12 cellular contexts compared by ENCODE assay signal in the genomic region with DNA sequence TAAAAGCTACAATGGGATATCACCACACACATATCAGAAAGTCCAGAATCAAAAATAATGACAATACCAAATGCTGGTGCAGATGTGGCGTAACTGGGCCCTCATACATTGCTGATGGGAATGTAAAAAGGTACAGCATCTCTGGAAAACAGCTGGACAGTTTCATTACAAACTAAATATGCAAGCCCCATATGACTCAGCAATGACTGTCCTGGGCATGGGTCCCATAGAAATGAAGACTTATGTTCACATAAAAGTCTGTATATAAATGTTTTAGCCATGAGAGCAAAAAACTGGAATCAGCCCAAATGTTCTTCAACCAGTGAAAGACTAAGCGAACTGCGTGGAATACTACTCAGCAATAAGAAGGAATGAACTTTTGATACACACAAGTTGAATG. TPM values are rescaled to one million over a fixed set of nuclear protein-coding genes. Genes with fewer than 3 reads are reported as not detected.
A peak's percentile ranks its signal among the peaks of the same experiment; 100 is the strongest.
DNase-seq lines count a peak whose midpoint lies in the region; ATAC-seq and TF ChIP-seq lines count a peak whose summit lies in the region.
"Had no signal": no experiment of that assay in that cellular context is flagged by ENCODE, and none has a peak within 500 bp of the region (broad histone marks: within the 10 kb centered on the region; RNA-seq: fewer than 3 reads in every experiment).

No MANE protein-coding gene starts in this region.

- peak in 3 of 4 donors; percentile 51 to 83 (median 75) for TF ChIP-seq EP300 in sigmoid colon (IDR thresholded peaks at IDR 0.05)

- intact Hi-C loops in sigmoid colon (cut with DNase I), result loop anchor here (5.0 kb wide), 1 partner anchor 100 kb away; the partner anchor contains the start of gene MALT1

- POLR2A ChIA-PET in WTC11 (lab: Charles Lee), result no interaction called here

- peak overlapping the region in 2 of 4 donors; percentile 37 to 74 for H3K27ac ChIP-seq in sigmoid colon
- H3K27ac ChIP-seq: WERI-Rb-1 had no signal

- no peak for ATAC-seq in WTC11
- no peak for ATAC-seq in HG03108 (IDR thresholded peaks at IDR 0.05; ENCODE audit: unreplicated experiment)
- ATAC-seq: sciatic nerve had no signal

- DNase-seq in GM04503 (ENCODE audit: low read depth) (peak; percentile 93), NCI-H460 (ENCODE audit: extremely low read depth, low read depth) (peak; percentile 66), dedifferentiated amniotic fluid mesenchymal stem cell (ENCODE audit: extremely low spot score) (peak; percentile 99), sigmoid colon (peak; percentile 85), WTC11 (ENCODE audit: low spot score) (no peak), HK-2 (ENCODE audit: unreplicated experiment) (no peak), NCI-H187 (lab: John Stamatoyannopoulos, UW) (no peak)
- DNase-seq: DMS53, NCI-H2081 treated with DMSO at 0.1 percent for 48 hours, WERI-Rb-1 had no signal

- peaks cover 5% of the 10 kb centered on the region for H3K36me3 Mint-ChIP-seq in WTC11

- H3K4me3 ChIP-seq in sigmoid colon, result no peak overlapping the region

- WGBS in sigmoid colon, 2 donors, result 51 to 62% methylated on average over 3 of the region's 3 CpGs

- peaks cover 0 to 26% (median 13%) of the 10 kb centered on the region in 4 donors for H3K4me1 ChIP-seq in sigmoid colon

- H3K27me3 ChIP-seq in sigmoid colon, result no peaks in the 10 kb centered on the region

- no peaks in the 10 kb centered on the region for H3K27me3 Mint-ChIP-seq in WTC11 (ENCODE audit: low read depth)

- no peaks in the 10 kb centered on the region for H3K36me3 ChIP-seq in sigmoid colon
- H3K36me3 ChIP-seq: WERI-Rb-1 had no signal

- TF ChIP-seq POLR2A in sigmoid colon (IDR thresholded peaks at IDR 0.05), result no peak

- H3K27ac Mint-ChIP-seq in WTC11, result no peak overlapping the region

- H3K9me3 Mint-ChIP-seq in WTC11, result peaks cover 13% of the 10 kb centered on the region

- H3K9me3 ChIP-seq in sigmoid colon, result no peaks in the 10 kb centered on the region

- no peak overlapping the region for H3K4me3 Mint-ChIP-seq in WTC11

- TF ChIP-seq CTCF in sigmoid colon (IDR thresholded peaks at IDR 0.05) (no peak), WTC11 (IDR thresholded peaks at IDR 0.05) (no peak)

- no peaks in the 10 kb centered on the region for H3K4me1 Mint-ChIP-seq in WTC11

- CTCF ChIA-PET in WTC11 (lab: Charles Lee), result interaction anchor here (1.2 kb wide), 1 partner anchor 192 kb away, joined by 4 read pairs; no protein-coding TSS in a partner anchor

TF ChIP-seq in WTC11, 78 proteins besides CTCF, POLR2A, EP300 and RAD21 (continues in another document):
- TF ChIP-seq CREM (CRISPR knock-in tag; IDR thresholded peaks at IDR 0.05) (no peak), EMX1 (CRISPR knock-in tag; IDR thresholded peaks at IDR 0.05) (no peak), CREB1 (CRISPR knock-in tag; IDR thresholded peaks at IDR 0.05) (no peak), ZNF121 (CRISPR knock-in tag; IDR thresholded peaks at IDR 0.05) (no peak), PRDM15 (CRISPR knock-in tag; IDR thresholded peaks at IDR 0.05) (no peak), ZNF219 (CRISPR knock-in tag; IDR thresholded peaks at IDR 0.05; ENCODE audit: borderline replicate concordance) (no peak), ZNF425 (CRISPR knock-in tag; conservative IDR thresholded peaks at IDR 0.05) (no peak), KAT7 (CRISPR knock-in tag; IDR thresholded peaks at IDR 0.05; ENCODE audit: borderline replicate concordance) (no peak), TCF7 (CRISPR knock-in tag; IDR thresholded peaks at IDR 0.05; ENCODE audit: low read depth) (no peak), USF1 (CRISPR knock-in tag; IDR thresholded peaks at IDR 0.05) (no peak), GTF2I (CRISPR knock-in tag; conservative IDR thresholded peaks at IDR 0.05) (no peak), FOXJ3 (CRISPR knock-in tag; IDR thresholded peaks at IDR 0.05; ENCODE audit: borderline replicate concordance) (no peak)
- TF ChIP-seq, protein P1, sequence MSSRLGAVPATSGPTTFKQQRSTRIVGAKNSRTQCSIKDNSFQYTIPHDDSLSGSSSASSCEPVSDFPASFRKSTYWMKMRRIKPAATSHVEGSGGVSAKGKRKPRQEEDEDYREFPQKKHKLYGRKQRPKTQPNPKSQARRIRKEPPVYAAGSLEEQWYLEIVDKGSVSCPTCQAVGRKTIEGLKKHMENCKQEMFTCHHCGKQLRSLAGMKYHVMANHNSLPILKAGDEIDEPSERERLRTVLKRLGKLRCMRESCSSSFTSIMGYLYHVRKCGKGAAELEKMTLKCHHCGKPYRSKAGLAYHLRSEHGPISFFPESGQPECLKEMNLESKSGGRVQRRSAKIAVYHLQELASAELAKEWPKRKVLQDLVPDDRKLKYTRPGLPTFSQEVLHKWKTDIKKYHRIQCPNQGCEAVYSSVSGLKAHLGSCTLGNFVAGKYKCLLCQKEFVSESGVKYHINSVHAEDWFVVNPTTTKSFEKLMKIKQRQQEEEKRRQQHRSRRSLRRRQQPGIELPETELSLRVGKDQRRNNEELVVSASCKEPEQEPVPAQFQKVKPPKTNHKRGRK (CRISPR knock-in tag; IDR thresholded peaks at IDR 0.05; ENCODE audit: borderline replicate concordance), result no peak
- TF ChIP-seq, protein P2, sequence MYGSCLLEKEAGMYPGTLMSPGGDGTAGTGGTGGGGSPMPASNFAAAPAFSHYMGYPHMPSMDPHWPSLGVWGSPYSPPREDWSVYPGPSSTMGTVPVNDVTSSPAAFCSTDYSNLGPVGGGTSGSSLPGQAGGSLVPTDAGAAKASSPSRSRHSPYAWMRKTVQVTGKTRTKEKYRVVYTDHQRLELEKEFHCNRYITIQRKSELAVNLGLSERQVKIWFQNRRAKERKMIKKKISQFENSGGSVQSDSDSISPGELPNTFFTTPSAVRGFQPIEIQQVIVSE (CRISPR knock-in tag; IDR thresholded peaks at IDR 0.05; ENCODE audit: borderline replicate concordance), result no peak
- TF ChIP-seq, protein P3, sequence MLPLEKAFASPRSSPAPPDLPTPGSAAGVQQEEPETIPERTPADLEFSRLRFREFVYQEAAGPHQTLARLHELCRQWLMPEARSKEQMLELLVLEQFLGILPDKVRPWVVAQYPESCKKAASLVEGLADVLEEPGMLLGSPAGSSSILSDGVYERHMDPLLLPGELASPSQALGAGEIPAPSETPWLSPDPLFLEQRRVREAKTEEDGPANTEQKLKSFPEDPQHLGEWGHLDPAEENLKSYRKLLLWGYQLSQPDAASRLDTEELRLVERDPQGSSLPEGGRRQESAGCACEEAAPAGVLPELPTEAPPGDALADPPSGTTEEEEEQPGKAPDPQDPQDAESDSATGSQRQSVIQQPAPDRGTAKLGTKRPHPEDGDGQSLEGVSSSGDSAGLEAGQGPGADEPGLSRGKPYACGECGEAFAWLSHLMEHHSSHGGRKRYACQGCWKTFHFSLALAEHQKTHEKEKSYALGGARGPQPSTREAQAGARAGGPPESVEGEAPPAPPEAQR (CRISPR knock-in tag; IDR thresholded peaks at IDR 0.05), result no peak

RNA-seq across cellular contexts. Expression of gene ALPK2, which starts 56.7 kb away (rescaled TPM):
- 50.0 and 58.5 TPM in 2 replicates for total RNA-seq in NCI-H460 (2014; rRNA removed; shearing (Covaris generic))
- 87.7 and 91.0 TPM in 2 replicates for polyA plus RNA-seq in NCI-H460 (2014; cell fraction: nucleus; rRNA removed)
- total RNA-seq in sigmoid colon (1 to 10 TPM in 1 of 4 donors, under 1 TPM in 2, not detected in 1; 0.36 to 2.0 (median 0.55) TPM), WTC11 (2021) (0.07 to 0.18 TPM (median 0.07 TPM) in 3 replicates)
- polyA plus RNA-seq in sigmoid colon, result 1 to 10 TPM in 1 of 3 donors, not detected in 2; 1.5 TPM

Comparison
In these comparisons a context has a peak if more than half of its experiments do, and no peak if none do; other contexts are left out.
1. DNase-seq: peak in GM04503 (single experiment), NCI-H460 (single experiment), dedifferentiated amniotic fluid mesenchymal stem cell (single experiment) and sigmoid colon (single experiment); none in WTC11 (single experiment), HK-2 (single experiment) and NCI-H187 (0 of 2).
2. RNA of gene ALPK2, which starts 56.7 kb away (total RNA-seq): 50.0 to 58.5 TPM in NCI-H460; 0.36 to 2.0 TPM in sigmoid colon and 0.07 to 0.18 TPM in WTC11; every median in the first group is over 10 times any median in the second.